Comparison of ENCODE assay signal across 23 cellular contexts in genomic region chr5:123950701-123951100, GRCh38.
"Had no signal": no experiment of that assay in that cellular context is flagged by ENCODE, and none has a peak within 500 bp of the region (broad histone marks: within the 10 kb centered on the region; RNA-seq: fewer than 3 reads in every experiment).

No MANE protein-coding gene starts in this region.

- FAIRE-seq: islet of Langerhans, TTC549 had no signal

- DNase-seq: activated CD4-positive, alpha-beta memory T cell treated with anti-CD3 and anti-CD28 coated beads, Interleukin-2, amount 10 ng/mL, durations not matched to agents 7 days and 5 days; activated CD4-positive, alpha-beta T cell treated with anti-CD3 and anti-CD28 coated beads for 4 hours; activated effector memory CD4-positive, alpha-beta T cell treated with anti-CD3 and anti-CD28 coated beads, Interleukin-2, amount 50 U/mL, for 16 hours; activated T-cell treated with anti-CD3 and anti-CD28 coated beads, Interleukin-2, amount 50 U/mL, for 4 hours; amygdala; dermis blood vessel endothelial cell; effector memory CD8-positive, alpha-beta T cell; gastrocnemius medialis; mucosa of descending colon; naive thymus-derived CD4-positive, alpha-beta T cell; posterior cingulate gyrus; SW 1271; trophoblast cell had no signal

- H3K27ac Mint-ChIP-seq: activated CD4-positive, alpha-beta memory T cell treated with anti-CD3 and anti-CD28 coated beads, Interleukin-2, amount 10 ng/mL, durations not matched to agents 7 days and 5 days; activated naive CD4-positive, alpha-beta T cell treated with anti-CD3 and anti-CD28 coated beads, Interleukin-2, amount 50 U/mL, for 72 hours; effector memory CD8-positive, alpha-beta T cell; naive thymus-derived CD4-positive, alpha-beta T cell; WTC11 had no signal

- H3K4me1 ChIP-seq: gastrocnemius medialis, suprapubic skin had no signal

- H3K9me3 ChIP-seq: gastrocnemius medialis, neutrophil, suprapubic skin had no signal

- H3K9me3 Mint-ChIP-seq: stimulated activated naive CD8-positive, alpha-beta T cell treated with anti-CD3 and anti-CD28 coated beads, Interleukin-15, Interleukin-2, amounts not matched to agents 100 ng/mL and 50 ng/mL, for 24 hours had no signal

- H3K4me3 Mint-ChIP-seq: activated CD4-positive, alpha-beta memory T cell treated with anti-CD3 and anti-CD28 coated beads, Interleukin-2, amount 10 ng/mL, durations not matched to agents 7 days and 5 days; activated T-cell treated with anti-CD3 and anti-CD28 coated beads, Interleukin-2, amount 50 U/mL, for 4 hours; effector memory CD8-positive, alpha-beta T cell; naive thymus-derived CD4-positive, alpha-beta T cell; stimulated activated naive CD8-positive, alpha-beta T cell treated with anti-CD3 and anti-CD28 coated beads, Interleukin-15, Interleukin-2, amounts not matched to agents 100 ng/mL and 50 ng/mL, for 24 hours; WTC11 had no signal

- H3K4me3 ChIP-seq: gastrocnemius medialis, mucosa of descending colon, skin epidermis, suprapubic skin had no signal

- H3K36me3 ChIP-seq: gastrocnemius medialis, neutrophil, suprapubic skin had no signal

- ATAC-seq: activated naive CD4-positive, alpha-beta T cell treated with anti-CD3 and anti-CD28 coated beads, Interleukin-2, amount 50 U/mL, for 72 hours; activated T-cell treated with anti-CD3 and anti-CD28 coated beads, Interleukin-2, amount 50 U/mL, for 4 hours; effector memory CD8-positive, alpha-beta T cell; gastrocnemius medialis; left lobe of liver; mucosa of descending colon; naive thymus-derived CD4-positive, alpha-beta T cell; WTC11 had no signal

- H3K4me1 Mint-ChIP-seq: activated CD4-positive, alpha-beta memory T cell treated with anti-CD3 and anti-CD28 coated beads, Interleukin-2, amount 10 ng/mL, durations not matched to agents 7 days and 5 days; naive thymus-derived CD4-positive, alpha-beta T cell had no signal

- H3K27me3 Mint-ChIP-seq: activated CD4-positive, alpha-beta memory T cell treated with anti-CD3 and anti-CD28 coated beads, Interleukin-2, amount 10 ng/mL, durations not matched to agents 7 days and 5 days; effector memory CD8-positive, alpha-beta T cell; naive thymus-derived CD4-positive, alpha-beta T cell; stimulated activated naive CD8-positive, alpha-beta T cell treated with anti-CD3 and anti-CD28 coated beads, Interleukin-15, Interleukin-2, amounts not matched to agents 100 ng/mL and 50 ng/mL, for 24 hours had no signal

- H3K27ac ChIP-seq: epithelial cell of prostate, gastrocnemius medialis, neutrophil, skin epidermis, suprapubic skin had no signal

- H3K36me3 Mint-ChIP-seq: activated naive CD4-positive, alpha-beta T cell treated with anti-CD3 and anti-CD28 coated beads, Interleukin-2, amount 50 U/mL, for 72 hours; naive thymus-derived CD4-positive, alpha-beta T cell had no signal

- H3K27me3 ChIP-seq: gastrocnemius medialis, neutrophil, suprapubic skin had no signal
